In genomic region chr19:7742575-7742974, GRCh38 we compare ENCODE assay signal across 21 cellular contexts. TPM values are rescaled to one million over a fixed set of nuclear protein-coding genes. Genes with fewer than 3 reads are reported as not detected.
"Had no signal": no experiment of that assay in that cellular context is flagged by ENCODE, and none has a peak within 500 bp of the region (broad histone marks: within the 10 kb centered on the region; RNA-seq: fewer than 3 reads in every experiment).

No MANE protein-coding gene starts in this region.

- H3K36me3 Mint-ChIP-seq: mesothelial cell of epicardium had no signal

- H3K4me1 ChIP-seq: lower lobe of right lung, prostate gland had no signal

- H3K4me3 Mint-ChIP-seq: activated naive CD4-positive, alpha-beta T cell treated with anti-CD3 and anti-CD28 coated beads for 36 hours; activated T-helper 17 cell treated with anti-CD3 and anti-CD28 coated beads, Interleukin-2, amount 50 U/mL, for 72 hours; endodermal cell; mesothelial cell of epicardium; nephron progenitor cell; stimulated activated naive CD8-positive, alpha-beta T cell treated with anti-CD3 and anti-CD28 coated beads, Interleukin-15, amount 100 ng/mL, for 72 hours had no signal

- H3K9me3 Mint-ChIP-seq: activated naive CD4-positive, alpha-beta T cell treated with anti-CD3 and anti-CD28 coated beads for 36 hours; activated T-helper 17 cell treated with anti-CD3 and anti-CD28 coated beads, Interleukin-2, amount 50 U/mL, for 72 hours; endodermal cell; mesothelial cell of epicardium; nephron progenitor cell; stimulated activated naive CD8-positive, alpha-beta T cell treated with anti-CD3 and anti-CD28 coated beads, Interleukin-15, amount 100 ng/mL, for 72 hours had no signal

- ATAC-seq: activated T-helper 17 cell treated with anti-CD3 and anti-CD28 coated beads, Interleukin-2, amount 50 U/mL, for 72 hours; heart right ventricle; left colon; lower lobe of right lung; right cardiac atrium had no signal

- DNase-seq: activated naive CD4-positive, alpha-beta T cell treated with anti-CD3 and anti-CD28 coated beads for 36 hours; endodermal cell; heart right ventricle; left colon; lower lobe of right lung; nephron progenitor cell; right cardiac atrium; small intestine; stimulated activated naive CD8-positive, alpha-beta T cell treated with anti-CD3 and anti-CD28 coated beads, Interleukin-15, amount 100 ng/mL, for 72 hours had no signal

- H3K36me3 ChIP-seq: heart right ventricle, lower lobe of right lung, prostate gland, thoracic aorta had no signal

- H3K9me3 ChIP-seq: heart right ventricle, lower lobe of right lung, prostate gland, thoracic aorta had no signal

- H3K27ac Mint-ChIP-seq: activated naive CD4-positive, alpha-beta T cell treated with anti-CD3 and anti-CD28 coated beads for 36 hours; activated T-helper 17 cell treated with anti-CD3 and anti-CD28 coated beads, Interleukin-2, amount 50 U/mL, for 72 hours; endodermal cell; mesothelial cell of epicardium; nephron progenitor cell had no signal

- H3K4me3 ChIP-seq: dorsolateral prefrontal cortex, heart right ventricle, lower lobe of right lung, prostate gland, thoracic aorta had no signal

- H3K4me1 Mint-ChIP-seq: endodermal cell, mesothelial cell of epicardium had no signal

- H3K27ac ChIP-seq: heart right ventricle, lower lobe of right lung, prostate gland, thoracic aorta had no signal

- FAIRE-seq: astrocyte, bronchial epithelial cell, frontal cortex, small intestine had no signal

RNA-seq across cellular contexts. Expression of gene CD209, which starts 4.8 kb away (rescaled TPM):
- total RNA-seq: activated CD8-positive, alpha-beta memory T cell treated with anti-CD3 and anti-CD28 coated beads for 36 hours; activated naive CD4-positive, alpha-beta T cell treated with anti-CD3 and anti-CD28 coated beads for 36 hours; activated T-helper 17 cell treated with anti-CD3 and anti-CD28 coated beads, Interleukin-2, amount 50 U/mL, for 72 hours; astrocyte; bronchial epithelial cell; endodermal cell; mesothelial cell of epicardium; T-helper 1 cell treated with Interleukin-12 subunit alpha and Interleukin-12 subunit beta and Interleukin-4 antibody, amounts not matched to agents 30 ng/mL and 1 ng/mL, for 36 hours had no signal

RNA-seq across cellular contexts. Expression of gene CLEC4G, which starts 10.7 kb away (rescaled TPM):
- total RNA-seq: activated CD8-positive, alpha-beta memory T cell treated with anti-CD3 and anti-CD28 coated beads for 36 hours; activated naive CD4-positive, alpha-beta T cell treated with anti-CD3 and anti-CD28 coated beads for 36 hours; activated T-helper 17 cell treated with anti-CD3 and anti-CD28 coated beads, Interleukin-2, amount 50 U/mL, for 72 hours; astrocyte; bronchial epithelial cell; endodermal cell; epithelial cell of proximal tubule; mesothelial cell of epicardium; T-helper 1 cell treated with Interleukin-12 subunit alpha and Interleukin-12 subunit beta and Interleukin-4 antibody, amounts not matched to agents 30 ng/mL and 1 ng/mL, for 36 hours had no signal

RNA-seq across cellular contexts. Expression of gene CLEC4M, which starts 20.5 kb away (rescaled TPM):
- total RNA-seq: activated CD8-positive, alpha-beta memory T cell treated with anti-CD3 and anti-CD28 coated beads for 36 hours; activated naive CD4-positive, alpha-beta T cell treated with anti-CD3 and anti-CD28 coated beads for 36 hours; activated T-helper 17 cell treated with anti-CD3 and anti-CD28 coated beads, Interleukin-2, amount 50 U/mL, for 72 hours; astrocyte; bronchial epithelial cell; endodermal cell; epithelial cell of proximal tubule; frontal cortex; heart right ventricle; left colon; right cardiac atrium; T-helper 1 cell treated with Interleukin-12 subunit alpha and Interleukin-12 subunit beta and Interleukin-4 antibody, amounts not matched to agents 30 ng/mL and 1 ng/mL, for 36 hours; thoracic aorta; ureter had no signal
- polyA plus RNA-seq: heart right ventricle, right cardiac atrium had no signal

RNA-seq across cellular contexts. Expression of gene FCER2, which starts 40.6 kb away (rescaled TPM):
- total RNA-seq: astrocyte; bronchial epithelial cell; endodermal cell; epithelial cell of proximal tubule; frontal cortex; mesothelial cell of epicardium; right cardiac atrium; T-helper 1 cell treated with Interleukin-12 subunit alpha and Interleukin-12 subunit beta and Interleukin-4 antibody, amounts not matched to agents 30 ng/mL and 1 ng/mL, for 36 hours; ureter had no signal
